8 cellular contexts compared by ENCODE assay signal in the genomic region with DNA sequence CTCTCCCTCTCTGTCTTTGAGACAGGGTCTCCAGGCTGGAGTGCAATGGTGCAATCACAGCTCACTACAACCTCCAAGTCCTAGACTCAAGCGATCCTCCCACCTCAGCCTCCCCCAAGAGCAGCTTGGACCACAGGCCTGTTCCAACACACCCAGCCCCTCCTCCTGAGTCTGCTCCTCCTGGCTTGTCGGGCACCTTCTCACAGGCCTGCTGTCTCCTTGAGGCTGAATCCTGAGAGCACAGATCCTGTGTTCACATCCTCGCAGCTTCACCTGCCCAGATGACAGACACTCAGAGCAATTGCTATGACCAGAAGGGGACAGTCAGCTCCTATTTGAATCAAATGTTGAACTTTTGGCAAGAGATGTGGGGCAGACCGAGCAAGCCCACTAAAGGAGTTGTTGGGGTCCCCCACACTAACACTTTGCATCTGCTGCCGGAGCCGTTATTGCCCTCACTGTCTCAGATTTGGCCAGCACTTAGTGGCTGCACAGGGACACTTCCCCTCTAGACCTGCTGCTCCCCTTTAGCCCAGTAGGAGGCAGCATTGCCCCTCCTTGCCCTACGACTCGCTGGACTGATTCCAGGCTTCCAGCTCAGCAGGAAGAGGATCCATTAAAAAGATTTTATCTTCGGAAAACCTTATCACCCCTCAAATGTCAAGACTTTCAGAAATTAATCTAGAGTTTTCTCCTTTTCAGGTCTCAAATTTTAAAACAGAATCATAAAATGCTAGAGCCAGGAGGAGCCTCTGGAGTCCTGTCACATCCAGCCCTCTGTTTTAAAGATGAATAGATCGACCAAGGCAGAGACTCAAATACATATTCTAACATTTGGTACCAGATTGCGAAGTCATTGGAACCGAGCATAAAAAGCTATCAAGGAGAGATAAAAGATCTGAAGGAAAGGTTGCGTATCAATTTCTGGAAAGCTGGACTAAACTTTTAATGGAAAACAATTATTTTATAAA.
DNase-seq lines count a peak whose midpoint lies in the region; ATAC-seq, FAIRE-seq and TF ChIP-seq lines count a peak whose summit lies in the region.

No MANE protein-coding gene starts in this region.

- peak overlapping the region; percentile 49 for H3K9ac ChIP-seq in GM23248
- no peak overlapping the region for H3K9ac ChIP-seq in GM12878 (ENCODE audit: control insufficient read depth, insufficient read depth, low read length)

- SMC1A ChIA-PET in GM12878 (lab: Charles Lee; ENCODE audit: uncharacterized antibody, unreplicated experiment), result interaction anchor here (0.8 to 3.6 kb wide), 14 partner anchors 36 to 475 kb away, joined by 3 to 52 read pairs (median 4); no protein-coding TSS in a partner anchor

- H3K27ac Mint-ChIP-seq in T-helper 2 cell treated with Interferon-gamma antibody and Interleukin-4, amounts not matched to agents 5 μg/mL and 100 μg/mL, for 36 hours, result no peak overlapping the region

- ATAC-seq in GM12878 (peak; percentile 91), HG03196 (IDR thresholded peaks at IDR 0.05; ENCODE audit: unreplicated experiment) (no peak)

- H3K4me1 Mint-ChIP-seq in T-helper 2 cell treated with Interferon-gamma antibody and Interleukin-4, amounts not matched to agents 5 μg/mL and 100 μg/mL, for 36 hours (ENCODE audit: low read depth), result no peaks in the 10 kb centered on the region

- 23 to 24% methylated on average over 13 of the region's 13 CpGs for WGBS in GM23248 (ENCODE audit: low coverage in 1 of 2, low lambda C conversion rate in 2 of 2, missing lambda C conversion rate in 2 of 2), 2 experiments
- 18% methylated on average over 13 of the region's 13 CpGs for WGBS in GM12878 (ENCODE audit: insufficient coverage, insufficient replicate concordance, low lambda C conversion rate, missing lambda C conversion rate)

- POLR2A ChIA-PET in GM12878 (lab: Charles Lee), result interaction anchor here (1.4 kb wide), 1 partner anchor 113 kb away, joined by 3 read pairs; the partner anchor contains the start of gene USP46

- peak overlapping the region; percentile 62 for H3K4me3 ChIP-seq in GM23248
- H3K4me3 ChIP-seq in GM12878, result no peak overlapping the region

- TF ChIP-seq EP300 in GM12878 (IDR thresholded peaks at IDR 0.05; ENCODE audit: borderline replicate concordance in 1 of 2, control insufficient read depth in 1 of 2, low read depth in 2 of 2, low read length in 2 of 2), result no peak

- no peak for FAIRE-seq in GM12878 (lab: Jason Lieb, UNC)

- H3K27ac ChIP-seq in GM23248, result no peak overlapping the region
- no peak overlapping the region for H3K27ac ChIP-seq in GM12878 (ENCODE audit: control insufficient read depth, insufficient read depth)

- peak; percentile 93 to 96 (median 95) for TF ChIP-seq CTCF in GM12878 (IDR thresholded peaks at IDR 0.05 in 2 of 3, conservative IDR thresholded peaks at IDR 0.05 in 1 of 3; ENCODE audit: control insufficient read depth in 2 of 3, extremely low read depth in 1 of 3, insufficient read depth in 1 of 3, low read depth in 3 of 3, low read length in 3 of 3)

- H3K36me3 ChIP-seq in GM23248 (ENCODE audit: low read depth), result no peaks in the 10 kb centered on the region
- H3K36me3 ChIP-seq in GM12878 (ENCODE audit: control insufficient read depth in 2 of 2, insufficient read depth in 2 of 2, low read length in 1 of 2), result no peaks in the 10 kb centered on the region

- H3K4me2 ChIP-seq in GM23248 (ENCODE audit: unreplicated experiment) (peak overlapping the region; percentile 69), GM12878 (ENCODE audit: control insufficient read depth, insufficient read depth) (no peak overlapping the region)

- H3K27me3 ChIP-seq in GM23248 (replicated peaks; ENCODE audit: insufficient read depth) (no peaks in the 10 kb centered on the region), GM12878 (replicated peaks in 1 of 2; ENCODE audit: control insufficient read depth in 2 of 2, insufficient read depth in 2 of 2, low read length in 1 of 2) (no peaks in the 10 kb centered on the region)

- H3K4me1 ChIP-seq in GM23248 (ENCODE audit: insufficient read depth), result no peaks in the 10 kb centered on the region
- no peaks in the 10 kb centered on the region for H3K4me1 ChIP-seq in GM12878 (ENCODE audit: control insufficient read depth, insufficient read depth, low read length)

- no peaks in the 10 kb centered on the region for H3F3A ChIP-seq in GM23248 (ENCODE audit: insufficient read depth)

- H3K9me3 ChIP-seq in GM23248 (ENCODE audit: low read depth) (no peaks in the 10 kb centered on the region), GM12878 (replicated peaks; ENCODE audit: control insufficient read depth, insufficient read depth, low read length) (no peaks in the 10 kb centered on the region)

- H3K79me2 ChIP-seq in GM23248 (ENCODE audit: insufficient read depth) (no peaks in the 10 kb centered on the region), GM12878 (ENCODE audit: control insufficient read depth, insufficient read depth, low read length) (no peaks in the 10 kb centered on the region)

- peak; percentile 47 for DNase-seq in Daoy (ENCODE audit: low read depth)
- peak; percentile 84 for DNase-seq in GM23248
- DNase-seq in MV-4-11 (lab: John Stamatoyannopoulos, UW), result peak; percentile 56
- DNase-seq in T-helper 2 cell treated with Interferon-gamma antibody and Interleukin-4, amounts not matched to agents 5 μg/mL and 100 μg/mL, for 36 hours (ENCODE audit: low spot score), result peak; percentile 23
- peak; percentile 7 for DNase-seq in GM12878 (ENCODE audit: low read depth, low spot score)
- peak in 48 of 51 donors; percentile 1 to 71 (median 28) for DNase-seq in hypothalamus (lab: John Stamatoyannopoulos, UW)
- DNase-seq in smooth muscle cell of the brain vasculature (ENCODE audit: low read depth, low spot score), result peak; percentile 33

- RAD21 ChIA-PET in GM12878 (lab: Charles Lee; ENCODE audit: unreplicated experiment), result interaction anchor here (0.9 to 2.9 kb wide), 14 partner anchors 43 to 1688 kb away, joined by 3 to 30 read pairs (median 4); no protein-coding TSS in a partner anchor

- CTCF ChIA-PET in GM12878 (lab: Yijun Ruan, JAX), result interaction anchor here (0.8 to 4.6 kb wide), 27 partner anchors 9 to 1688 kb away, joined by 3 to 91 read pairs (median 4); no protein-coding TSS in a partner anchor

- H4K20me1 ChIP-seq in GM23248 (ENCODE audit: insufficient read depth) (no peaks in the 10 kb centered on the region), GM12878 (ENCODE audit: control insufficient read depth, insufficient read depth) (no peaks in the 10 kb centered on the region)

- no peak overlapping the region for H3K4me3 Mint-ChIP-seq in T-helper 2 cell treated with Interferon-gamma antibody and Interleukin-4, amounts not matched to agents 5 μg/mL and 100 μg/mL, for 36 hours

- H3K9me3 Mint-ChIP-seq in T-helper 2 cell treated with Interferon-gamma antibody and Interleukin-4, amounts not matched to agents 5 μg/mL and 100 μg/mL, for 36 hours, result no peaks in the 10 kb centered on the region

- no peaks in the 10 kb centered on the region for H3K9me2 ChIP-seq in GM23248 (ENCODE audit: insufficient read depth)

- in situ Hi-C loops in GM23248 (cut with MboI) (loop anchor here (10.0 to 25.0 kb wide), 2 partner anchors 308 to 439 kb away; no protein-coding TSS in a partner anchor), GM12878 (cut with MboI) (loop anchor here (5.0 kb wide), 2 partner anchors 122 to 437 kb away; no protein-coding TSS in a partner anchor)

- H3K36me3 Mint-ChIP-seq in T-helper 2 cell treated with Interferon-gamma antibody and Interleukin-4, amounts not matched to agents 5 μg/mL and 100 μg/mL, for 36 hours (ENCODE audit: low read depth), result no peaks in the 10 kb centered on the region

- peaks cover 3% of the 10 kb centered on the region for H3K27me3 Mint-ChIP-seq in T-helper 2 cell treated with Interferon-gamma antibody and Interleukin-4, amounts not matched to agents 5 μg/mL and 100 μg/mL, for 36 hours (ENCODE audit: low read depth)

- peak overlapping the region; percentile 76 for H2AFZ ChIP-seq in GM23248
- H2AFZ ChIP-seq in GM12878 (ENCODE audit: control insufficient read depth, low read depth, low read length), result no peak overlapping the region

- no peak for TF ChIP-seq POLR2A in GM12878 (IDR thresholded peaks at IDR 0.05; ENCODE audit: low read depth, low read length)

- intact Hi-C loops in GM12878 (cut with micrococcal nuclease; ENCODE audit: unreplicated experiment), result loop anchor here (2.0 to 10.0 kb wide), 3 partner anchors 119 to 1689 kb away; no protein-coding TSS in a partner anchor

- peak; percentile 93 for TF ChIP-seq RAD21 in GM12878 (IDR thresholded peaks at IDR 0.05; ENCODE audit: insufficient read depth, low read depth, low read length)

- no TSS peak for BruUV-seq in GM12878 (replicated peaks; lab: Mats Ljungman, UMichigan)

TF ChIP-seq in GM12878, 131 proteins besides CTCF, POLR2A, EP300 and RAD21 (continues in another document):
- TF ChIP-seq, protein P1, sequence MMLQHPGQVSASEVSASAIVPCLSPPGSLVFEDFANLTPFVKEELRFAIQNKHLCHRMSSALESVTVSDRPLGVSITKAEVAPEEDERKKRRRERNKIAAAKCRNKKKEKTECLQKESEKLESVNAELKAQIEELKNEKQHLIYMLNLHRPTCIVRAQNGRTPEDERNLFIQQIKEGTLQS (IDR thresholded peaks at IDR 0.05; ENCODE audit: borderline replicate concordance, extremely low read depth, low read depth, low read length), result no peak
- no peak for TF ChIP-seq KLF5 (IDR thresholded peaks at IDR 0.05; ENCODE audit: partially characterized antibody)
- TF ChIP-seq, protein P2, sequence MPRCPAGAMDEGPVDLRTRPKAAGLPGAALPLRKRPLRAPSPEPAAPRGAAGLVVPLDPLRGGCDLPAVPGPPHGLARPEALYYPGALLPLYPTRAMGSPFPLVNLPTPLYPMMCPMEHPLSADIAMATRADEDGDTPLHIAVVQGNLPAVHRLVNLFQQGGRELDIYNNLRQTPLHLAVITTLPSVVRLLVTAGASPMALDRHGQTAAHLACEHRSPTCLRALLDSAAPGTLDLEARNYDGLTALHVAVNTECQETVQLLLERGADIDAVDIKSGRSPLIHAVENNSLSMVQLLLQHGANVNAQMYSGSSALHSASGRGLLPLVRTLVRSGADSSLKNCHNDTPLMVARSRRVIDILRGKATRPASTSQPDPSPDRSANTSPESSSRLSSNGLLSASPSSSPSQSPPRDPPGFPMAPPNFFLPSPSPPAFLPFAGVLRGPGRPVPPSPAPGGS (IDR thresholded peaks at IDR 0.05; ENCODE audit: borderline replicate concordance, insufficient read depth, low read depth, low read length, poor library complexity, severe bottlenecking), result no peak
- TF ChIP-seq, protein P3, sequence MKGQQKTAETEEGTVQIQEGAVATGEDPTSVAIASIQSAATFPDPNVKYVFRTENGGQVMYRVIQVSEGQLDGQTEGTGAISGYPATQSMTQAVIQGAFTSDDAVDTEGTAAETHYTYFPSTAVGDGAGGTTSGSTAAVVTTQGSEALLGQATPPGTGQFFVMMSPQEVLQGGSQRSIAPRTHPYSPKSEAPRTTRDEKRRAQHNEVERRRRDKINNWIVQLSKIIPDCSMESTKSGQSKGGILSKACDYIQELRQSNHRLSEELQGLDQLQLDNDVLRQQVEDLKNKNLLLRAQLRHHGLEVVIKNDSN (IDR thresholded peaks at IDR 0.05; ENCODE audit: borderline replicate concordance, extremely low read length, insufficient read depth, low read depth, low read length), result no peak
- TF ChIP-seq STAT3 (IDR thresholded peaks at IDR 0.05; ENCODE audit: low read depth, low read length), result no peak
- peak; percentile 91 for TF ChIP-seq SMC3 (IDR thresholded peaks at IDR 0.05; ENCODE audit: borderline replicate concordance, low read length)
- no peak for TF ChIP-seq PML (IDR thresholded peaks at IDR 0.05; ENCODE audit: low read length)

Comparison
In these comparisons a context has a peak if more than half of its experiments do, and no peak if none do; other contexts are left out.
1. DNase-seq: peak in every context shown above with its lines; median percentile 84 in GM23248; 56 in MV-4-11; 47 in Daoy; 33 in smooth muscle cell of the brain vasculature; 28 in hypothalamus; 23 in T-helper 2 cell treated with Interferon-gamma antibody and Interleukin-4, amounts not matched to agents 5 μg/mL and 100 μg/mL, for 36 hours; 7 in GM12878.